ENCODE assay signal across 8 cellular contexts in the genomic region with DNA sequence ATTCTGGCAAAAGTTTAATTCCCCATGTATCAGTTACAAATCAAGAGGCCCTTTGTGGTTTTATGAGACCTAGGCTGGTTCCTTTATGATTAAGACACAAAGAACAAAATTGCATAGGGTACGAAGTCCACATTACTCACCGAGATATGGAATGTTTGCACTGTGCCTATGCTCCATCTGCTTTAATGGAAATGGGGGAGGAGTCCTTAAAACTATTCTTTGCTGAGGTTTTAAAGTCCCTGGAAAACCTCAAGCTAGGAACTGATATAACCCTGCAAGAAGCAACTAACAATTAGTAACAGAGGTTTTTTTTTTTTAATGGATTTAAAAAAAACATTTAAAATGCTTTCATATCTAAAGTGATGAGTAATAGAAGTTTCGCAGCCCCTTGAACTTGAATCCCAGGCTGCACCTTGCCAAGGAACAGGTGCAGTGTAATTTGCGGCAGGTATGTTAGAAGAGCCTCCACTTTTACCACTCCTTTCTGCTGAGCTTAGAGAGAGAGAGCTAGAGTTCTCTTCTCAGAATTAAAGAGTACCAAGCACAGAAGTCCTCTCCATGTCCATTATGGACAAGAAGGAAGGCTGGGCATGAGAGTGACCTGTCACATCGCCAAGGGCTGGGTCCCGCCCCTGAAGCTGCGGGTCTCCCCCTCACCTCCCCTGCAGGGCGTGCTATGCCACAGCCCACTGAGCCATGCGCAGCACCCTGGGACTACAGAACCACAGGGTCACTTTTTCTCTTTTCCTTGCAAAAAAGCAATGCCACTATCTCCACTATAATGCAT. TPM values are rescaled to one million over a fixed set of nuclear protein-coding genes. Genes with fewer than 3 reads are reported as not detected.
DNase-seq lines count a peak whose midpoint lies in the region; ATAC-seq, FAIRE-seq and TF ChIP-seq lines count a peak whose summit lies in the region.

No MANE protein-coding gene starts in this region.

- no peaks in the 10 kb centered on the region for H3K9me2 ChIP-seq in MM.1S (replicated peaks; ENCODE audit: insufficient read depth, low read length)

- H3K4me3 ChIP-seq in keratinocyte (ENCODE audit: control insufficient read depth in 2 of 3, extremely low read depth in 1 of 3, insufficient read depth in 2 of 3, low read depth in 1 of 3, low read length in 3 of 3) (peak overlapping the region in 2 of 3 experiments; percentile 7 to 77), MM.1S (ENCODE audit: low read length) (no peak overlapping the region)

- H4K20me1 ChIP-seq in keratinocyte (ENCODE audit: control insufficient read depth, extremely low read depth, insufficient read depth, low read length) (no peaks in the 10 kb centered on the region), MM.1S (ENCODE audit: insufficient read depth, low read length) (no peaks in the 10 kb centered on the region)

- CTCF ChIA-PET in activated B cell treated with CpG ODN at 0.5 μM for 24 hours (lab: Charles Lee) = interaction anchor here (0.7 to 3.7 kb wide), 4 partner anchors 48 to 93 kb away, joined by 3 to 17 read pairs (median 12); no protein-coding TSS in a partner anchor

- no peak for DNase-seq in stimulated activated naive CD8-positive, alpha-beta T cell treated with anti-CD3 and anti-CD28 coated beads, Interleukin-15, Interleukin-2, amounts not matched to agents 100 U/mL and 50 U/mL, for 24 hours
- no peak for DNase-seq in activated B cell treated with CpG ODN at 0.5 μM for 24 hours
- DNase-seq in keratinocyte (ENCODE audit: low read depth, low spot score) = no peak
- no peak for DNase-seq in MM.1S
- no peak for DNase-seq in anterior cingulate cortex (lab: John Stamatoyannopoulos, UW)
- no peak for DNase-seq in NCI-H510A (lab: John Stamatoyannopoulos, UW)

- no peaks in the 10 kb centered on the region for H3K27me3 Mint-ChIP-seq in stimulated activated naive CD8-positive, alpha-beta T cell treated with anti-CD3 and anti-CD28 coated beads, Interleukin-15, Interleukin-2, amounts not matched to agents 100 ng/mL and 50 ng/mL, for 24 hours
- no peaks in the 10 kb centered on the region for H3K27me3 Mint-ChIP-seq in activated B cell treated with CpG ODN at 0.5 μM for 24 hours

- no peaks in the 10 kb centered on the region for H3F3A ChIP-seq in MM.1S (ENCODE audit: insufficient read depth, low read length)

- no peak for ATAC-seq in stimulated activated naive CD8-positive, alpha-beta T cell treated with anti-CD3 and anti-CD28 coated beads, Interleukin-15, Interleukin-2, amounts not matched to agents 100 U/mL and 50 U/mL, for 24 hours
- no peak for ATAC-seq in activated B cell treated with CpG ODN at 0.5 μM for 24 hours (ENCODE audit: low read depth)
- no peak for ATAC-seq in GM21786 (IDR thresholded peaks at IDR 0.05; ENCODE audit: unreplicated experiment)

- TF ChIP-seq CTCF in activated B cell treated with CpG ODN at 0.5 μM for 24 hours (IDR thresholded peaks at IDR 0.05) = no peak
- TF ChIP-seq CTCF in keratinocyte (optimal IDR thresholded peaks at IDR 0.05 in 1 of 3, IDR thresholded peaks at IDR 0.05 in 1 of 3, conservative IDR thresholded peaks at IDR 0.05 in 1 of 3; ENCODE audit: extremely low read depth in 1 of 3, insufficient read depth in 2 of 3, low read length in 3 of 3) = no peak
- TF ChIP-seq CTCF in MM.1S (IDR thresholded peaks at IDR 0.05; ENCODE audit: low read length) = no peak

- peak overlapping the region; percentile 87 for H3K27ac Mint-ChIP-seq in stimulated activated naive CD8-positive, alpha-beta T cell treated with anti-CD3 and anti-CD28 coated beads, Interleukin-15, Interleukin-2, amounts not matched to agents 100 ng/mL and 50 ng/mL, for 24 hours
- peak overlapping the region; percentile 59 for H3K27ac Mint-ChIP-seq in activated B cell treated with CpG ODN at 0.5 μM for 24 hours

- intact Hi-C loops in activated B cell treated with CpG ODN at 0.5 μM for 24 hours (cut with micrococcal nuclease) = no loop called here

- peak overlapping the region; percentile 90 for H3K4me3 Mint-ChIP-seq in stimulated activated naive CD8-positive, alpha-beta T cell treated with anti-CD3 and anti-CD28 coated beads, Interleukin-15, Interleukin-2, amounts not matched to agents 100 ng/mL and 50 ng/mL, for 24 hours
- peak overlapping the region; percentile 86 for H3K4me3 Mint-ChIP-seq in activated B cell treated with CpG ODN at 0.5 μM for 24 hours

- H3K4me1 Mint-ChIP-seq in stimulated activated naive CD8-positive, alpha-beta T cell treated with anti-CD3 and anti-CD28 coated beads, Interleukin-15, Interleukin-2, amounts not matched to agents 100 ng/mL and 50 ng/mL, for 24 hours (ENCODE audit: low read depth) = peaks cover 63% of the 10 kb centered on the region
- H3K4me1 Mint-ChIP-seq in activated B cell treated with CpG ODN at 0.5 μM for 24 hours = peaks cover 48% of the 10 kb centered on the region

- H3K36me3 Mint-ChIP-seq in stimulated activated naive CD8-positive, alpha-beta T cell treated with anti-CD3 and anti-CD28 coated beads, Interleukin-15, Interleukin-2, amounts not matched to agents 100 ng/mL and 50 ng/mL, for 24 hours (ENCODE audit: low read depth) = peaks cover 52% of the 10 kb centered on the region
- H3K36me3 Mint-ChIP-seq in activated B cell treated with CpG ODN at 0.5 μM for 24 hours (ENCODE audit: low read depth) = peaks cover 56% of the 10 kb centered on the region

- FAIRE-seq in keratinocyte (lab: Jason Lieb, UNC) = peak; percentile 68

- POLR2A ChIA-PET in activated B cell treated with CpG ODN at 0.5 μM for 24 hours (lab: Charles Lee) = interaction anchor here (0.7 to 3.6 kb wide), 5 partner anchors 22 to 150 kb away, joined by 3 to 52 read pairs (median 3); no protein-coding TSS in a partner anchor

- H3K36me3 ChIP-seq in keratinocyte (ENCODE audit: control insufficient read depth in 2 of 2, extremely low read depth in 1 of 2, insufficient read depth in 2 of 2, low read length in 2 of 2) (peaks cover 6 to 19% of the 10 kb centered on the region in 2 experiments), MM.1S (replicated peaks; ENCODE audit: insufficient read depth, low read length) (no peaks in the 10 kb centered on the region)

- peaks cover 6% of the 10 kb centered on the region for H3K9me1 ChIP-seq in keratinocyte (ENCODE audit: control insufficient read depth, extremely low read depth, insufficient read depth, low read length)

- H3K9me3 ChIP-seq in keratinocyte (ENCODE audit: control insufficient read depth, low read depth, low read length) (no peaks in the 10 kb centered on the region), MM.1S (replicated peaks; ENCODE audit: insufficient read depth, low read length) (no peaks in the 10 kb centered on the region)

- dilution Hi-C loops in keratinocyte (cut with MboI; ENCODE audit: extremely low pct_ligation_motif_present, low sequenced_read_pairs) = no loop called here

- no peaks in the 10 kb centered on the region for H3K79me2 ChIP-seq in keratinocyte (ENCODE audit: control insufficient read depth, insufficient read depth, low read length)
- H3K79me2 ChIP-seq in MM.1S (ENCODE audit: low read length) = no peaks in the 10 kb centered on the region

- H3K4me1 ChIP-seq in keratinocyte (ENCODE audit: control insufficient read depth, extremely low read depth, insufficient read depth, low read length) = peaks cover 45% of the 10 kb centered on the region
- H3K4me1 ChIP-seq in MM.1S (ENCODE audit: low read length) = peaks cover 8% of the 10 kb centered on the region; the same call in 1 of the 2 replicates

- H3K4me2 ChIP-seq in keratinocyte (ENCODE audit: control insufficient read depth, extremely low read depth, insufficient read depth, low read depth, low read length) = peak overlapping the region; percentile 82
- no peak overlapping the region for H3K4me2 ChIP-seq in MM.1S (ENCODE audit: low read depth, low read length)

- H3K27ac ChIP-seq in keratinocyte (ENCODE audit: control insufficient read depth, insufficient read depth, low read length) (peak overlapping the region; percentile 86), MM.1S (ENCODE audit: low read length) (no peak overlapping the region)

- H3K9ac ChIP-seq in keratinocyte (ENCODE audit: control insufficient read depth, extremely low read depth, insufficient read depth, low read length) (peak overlapping the region; percentile 84), MM.1S (ENCODE audit: low read length) (no peak overlapping the region)

- H2AFZ ChIP-seq in keratinocyte (ENCODE audit: control insufficient read depth, low read length) = no peak overlapping the region
- H2AFZ ChIP-seq in MM.1S (ENCODE audit: low read length) = no peak overlapping the region

- no peaks in the 10 kb centered on the region for H3K27me3 ChIP-seq in keratinocyte (ENCODE audit: control insufficient read depth, extremely low read depth, insufficient read depth, low read length)
- no peaks in the 10 kb centered on the region for H3K27me3 ChIP-seq in MM.1S (replicated peaks; ENCODE audit: insufficient read depth, low read length)

- no peaks in the 10 kb centered on the region for H3K9me3 Mint-ChIP-seq in stimulated activated naive CD8-positive, alpha-beta T cell treated with anti-CD3 and anti-CD28 coated beads, Interleukin-15, Interleukin-2, amounts not matched to agents 100 ng/mL and 50 ng/mL, for 24 hours
- H3K9me3 Mint-ChIP-seq in activated B cell treated with CpG ODN at 0.5 μM for 24 hours = no peaks in the 10 kb centered on the region

RNA-seq across cellular contexts. Expression of a gene that starts 2.3 kb away (rescaled TPM):
- 59.9 and 60.5 TPM in 2 replicates for total RNA-seq in activated B cell treated with CpG ODN at 0.5 μM for 24 hours
- 38.4 to 76.0 TPM (median 71.9 TPM) in 3 replicates for polyA plus RNA-seq in keratinocyte
- polyA plus RNA-seq in keratinocyte (2011; ENCODE audit: low read depth) = 13.5 TPM
- 46.9 and 80.2 TPM in 2 replicates for polyA plus RNA-seq in keratinocyte (2011; cell fraction: cytosol; rRNA removed)
- 31.5 and 46.9 TPM in 2 replicates for polyA plus RNA-seq in keratinocyte (2011; cell fraction: nucleus; rRNA removed)
- polyA plus RNA-seq in keratinocyte (2012; ENCODE audit: low replicate concordance) = 8.0 and 64.9 TPM in 2 replicates
- polyA minus RNA-seq in keratinocyte = 9.1 to 34.9 TPM (median 24.7 TPM) in 3 replicates
- polyA minus RNA-seq in keratinocyte (2011; cell fraction: cytosol; rRNA and poly(A)+ RNA removed) = 33.0 TPM
- 11.6 and 16.4 TPM in 2 replicates for polyA minus RNA-seq in keratinocyte (2011; cell fraction: nucleus; rRNA and poly(A)+ RNA removed)
